16 cellular contexts compared by ENCODE assay signal in genomic region chr21:33394260-33394659, GRCh38. TPM values are rescaled to one million over a fixed set of nuclear protein-coding genes. Genes with fewer than 3 reads are reported as not detected.
DNase-seq lines count a peak whose midpoint lies in the region; ATAC-seq, FAIRE-seq and TF ChIP-seq lines count a peak whose summit lies in the region.
"Had no signal": no experiment of that assay in that cellular context is flagged by ENCODE, and none has a peak within 500 bp of the region (broad histone marks: within the 10 kb centered on the region; RNA-seq: fewer than 3 reads in every experiment).

No MANE protein-coding gene starts in this region.

- WGBS in gastroesophageal sphincter (ENCODE audit: low coverage in 1 of 2), 2 donors, result 92 to 94% methylated on average over 4 to 5 of the region's 8 CpGs
- WGBS in pancreas, 2 donors, result 78 to 79% methylated on average over 7 to 8 of the region's 8 CpGs

- H3K36me3 ChIP-seq in OCI-LY7 (ENCODE audit: insufficient read depth, low read length) (no peaks in the 10 kb centered on the region), gastroesophageal sphincter (no peaks in the 10 kb centered on the region), pancreas (no peaks in the 10 kb centered on the region), vagina (no peaks in the 10 kb centered on the region)

- H3K4me2 ChIP-seq in OCI-LY7 (ENCODE audit: low read length), result peak overlapping the region; percentile 49; the same call in 1 of the 2 replicates

- H3K9me2 ChIP-seq in OCI-LY7 (ENCODE audit: insufficient read depth, low read length), result no peaks in the 10 kb centered on the region

- POLR2A ChIA-PET in OCI-LY7 (lab: Charles Lee), result interaction anchor here (0.6 to 1.5 kb wide), 3 partner anchors 10 to 40 kb away, joined by 3 to 5 read pairs (median 4); no protein-coding TSS in a partner anchor

- H3K9me3 ChIP-seq in OCI-LY7 (ENCODE audit: low read length), result no peaks in the 10 kb centered on the region
- H3K9me3 ChIP-seq in gastroesophageal sphincter, result no peaks in the 10 kb centered on the region
- no peaks in the 10 kb centered on the region for H3K9me3 ChIP-seq in pancreas
- no peaks in the 10 kb centered on the region for H3K9me3 ChIP-seq in vagina

- CTCF ChIA-PET in OCI-LY7 (lab: Charles Lee; ENCODE audit: unreplicated experiment), result no interaction called here

- H4K20me1 ChIP-seq in OCI-LY7 (ENCODE audit: insufficient read depth, low read length), result no peaks in the 10 kb centered on the region

- TF ChIP-seq POLR2A in gastroesophageal sphincter (IDR thresholded peaks at IDR 0.05) (no peak), vagina (IDR thresholded peaks at IDR 0.05) (no peak)

- H2AFZ ChIP-seq in OCI-LY7 (ENCODE audit: low read length), result peak overlapping the region; percentile 76

- H3K27me3 ChIP-seq in gastroesophageal sphincter, result no peaks in the 10 kb centered on the region
- no peaks in the 10 kb centered on the region for H3K27me3 ChIP-seq in pancreas
- no peaks in the 10 kb centered on the region for H3K27me3 ChIP-seq in vagina

- DNase-seq in GM12865 (ENCODE audit: low read depth) (peak; percentile 35), OCI-LY7 (ENCODE audit: low spot score) (peak; percentile 52), pancreas (peak in 1 of 6 donors; percentile 44), NCI-H226 (no peak), NCI-H2196 treated with DMSO at 0.1 percent for 48 hours (lab: John Stamatoyannopoulos, UW; ENCODE audit: unreplicated experiment) (no peak), vagina (ENCODE audit: extremely low spot score in 2 of 2) (no peak)
- DNase-seq: activated CD4-positive, alpha-beta T cell treated with anti-CD3 and anti-CD28 coated beads for 36 hours; CD4-positive, alpha-beta memory T cell; mesendoderm; NCI-H1092; NCI-H510A treated with DMSO at 0.1 percent for 48 hours; stimulated activated CD4-positive, alpha-beta T cell treated with anti-CD3 and anti-CD28 coated beads, Interleukin-4, amount 100 ng/mL, for 24 hours; SW 1271 had no signal

- ATAC-seq in gastroesophageal sphincter, result peak; percentile 42
- peak in 3 of 4 donors; percentile 28 to 74 (median 66) for ATAC-seq in pancreas
- ATAC-seq in HG03457 (IDR thresholded peaks at IDR 0.05; ENCODE audit: unreplicated experiment), result no peak
- ATAC-seq: activated CD4-positive, alpha-beta T cell treated with anti-CD3 and anti-CD28 coated beads for 36 hours had no signal

- TF ChIP-seq CTCF in GM12865 (IDR thresholded peaks at IDR 0.05; ENCODE audit: insufficient read depth, low read depth, low read length, missing control alignments), result no peak
- TF ChIP-seq CTCF in OCI-LY7 (conservative IDR thresholded peaks at IDR 0.05; ENCODE audit: low read length), result no peak
- no peak for TF ChIP-seq CTCF in gastroesophageal sphincter (IDR thresholded peaks at IDR 0.05)
- no peak for TF ChIP-seq CTCF in pancreas (IDR thresholded peaks at IDR 0.05)
- TF ChIP-seq CTCF in vagina (IDR thresholded peaks at IDR 0.05), result no peak

- H3K27ac ChIP-seq in OCI-LY7 (ENCODE audit: low read depth, low read length, poor library complexity, severe bottlenecking) (no peak overlapping the region), gastroesophageal sphincter (no peak overlapping the region), pancreas (no peak overlapping the region), vagina (no peak overlapping the region)

- FAIRE-seq in pancreas (lab: Jason Lieb, UNC), result no peak
- FAIRE-seq: endometrium had no signal

- H3K4me3 ChIP-seq in GM12865 (ENCODE audit: low read depth, low read length) (no peak overlapping the region), OCI-LY7 (ENCODE audit: low read depth, low read length, poor library complexity, severe bottlenecking) (no peak overlapping the region), gastroesophageal sphincter (no peak overlapping the region), pancreas (no peak overlapping the region), vagina (no peak overlapping the region)

- intact Hi-C loops in OCI-LY7 (cut with micrococcal nuclease; ENCODE audit: unreplicated experiment) (no loop called here), pancreas (cut with DNase I) (no loop called here), vagina (cut with DNase I) (no loop called here)

- peaks cover 31% of the 10 kb centered on the region for H3K4me1 ChIP-seq in OCI-LY7 (ENCODE audit: insufficient read depth, low read length, poor library complexity, severe bottlenecking)
- H3K4me1 ChIP-seq in gastroesophageal sphincter, result peaks cover 0 to 23% (median 17%) of the 10 kb centered on the region in 3 donors
- H3K4me1 ChIP-seq in pancreas, result no peaks in the 10 kb centered on the region
- H3K4me1 ChIP-seq in vagina, result peaks cover 9% of the 10 kb centered on the region

- no peaks in the 10 kb centered on the region for H3K79me2 ChIP-seq in OCI-LY7 (ENCODE audit: insufficient read depth, low read depth, low read length)

- BruUV-seq in OCI-LY7 (replicated peaks; lab: Mats Ljungman, UMichigan), result no TSS peak

- no peak for TF ChIP-seq EP300 in gastroesophageal sphincter (IDR thresholded peaks at IDR 0.05)

RNA-seq across cellular contexts. Expression of gene IFNGR2, which starts 9.0 kb away (rescaled TPM):
- 61.0 and 86.9 TPM in 2 replicates for total RNA-seq in OCI-LY7 (2014; rRNA removed; shearing (Covaris generic))
- total RNA-seq in OCI-LY7 (2022) (70.2 and 83.5 TPM in 2 replicates), gastroesophageal sphincter (10 to 100 TPM; 19.6 to 53.7 (median 41.1) TPM), pancreas (10 to 100 TPM; 10.1 to 56.5 (median 15.2) TPM), vagina (89.6 TPM)
- 10 to 100 TPM; 23.6 to 31.4 TPM for polyA plus RNA-seq in pancreas

Comparison
In these comparisons a context has a peak if more than half of its experiments do, and no peak if none do; other contexts are left out.
1. DNase-seq: peak in GM12865 (single experiment) and OCI-LY7 (single experiment); none in NCI-H226 (single experiment), NCI-H2196 treated with DMSO at 0.1 percent for 48 hours (single experiment) and vagina (0 of 2).